Comparison of ENCODE assay signal across 8 cellular contexts in the genomic region with DNA sequence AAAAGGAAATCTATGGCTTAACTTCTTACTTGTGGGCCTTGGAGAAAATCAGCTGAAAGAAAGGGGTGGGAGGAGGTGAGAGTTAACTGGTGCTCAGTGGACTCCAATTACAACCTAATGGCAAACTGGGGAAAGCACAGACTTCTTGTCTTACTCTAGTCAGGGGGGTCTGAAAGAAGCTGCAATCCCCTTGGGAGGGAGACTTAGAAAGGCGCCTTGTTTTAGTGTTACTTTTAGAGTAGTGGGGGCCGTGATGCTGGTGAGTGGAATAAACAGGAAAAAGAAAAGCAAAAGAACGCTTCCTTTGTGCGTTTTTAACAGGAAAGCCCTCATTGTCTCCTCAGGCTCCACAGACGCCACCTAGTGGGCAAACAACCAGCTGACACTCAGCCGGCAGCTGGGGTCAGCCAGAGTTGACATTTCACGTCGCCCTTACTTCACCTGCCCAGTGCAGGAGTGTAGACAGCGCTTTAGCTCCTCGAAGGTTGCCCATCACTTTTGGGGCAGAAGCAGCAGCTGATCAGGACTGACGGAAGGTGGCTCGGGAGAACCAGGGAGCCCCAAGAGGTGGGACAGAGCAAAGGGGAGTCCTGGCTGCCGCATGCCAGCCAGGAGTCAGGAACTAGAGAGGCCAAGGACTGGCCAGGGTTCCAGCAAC. TPM values are rescaled to one million over a fixed set of nuclear protein-coding genes. Genes with fewer than 3 reads are reported as not detected.
A peak's percentile ranks its signal among the peaks of the same experiment; 100 is the strongest.
DNase-seq lines count a peak whose midpoint lies in the region; ATAC-seq lines count a peak whose summit lies in the region.

No MANE protein-coding gene starts in this region.

- DNase-seq in A172 (ENCODE audit: low spot score) (peak; percentile 74), NCI-H2196 (lab: John Stamatoyannopoulos, UW; ENCODE audit: unreplicated experiment) (peak; percentile 82), cerebellum (ENCODE audit: low spot score) (peak; percentile 19), left colon (peak; percentile 46 to 81)
- peak; percentile 83 to 84 for DNase-seq in stimulated activated CD4-positive, alpha-beta T cell treated with anti-CD3 and anti-CD28 coated beads, Interleukin-2, amount 100 ng/mL, for 24 hours

- intact Hi-C loops in left colon (cut with DNase I, micrococcal nuclease) = no loop called here

- ATAC-seq in GM18499 (IDR thresholded peaks at IDR 0.05; ENCODE audit: insufficient read depth, unreplicated experiment) (peak; percentile 59), HG02981 (IDR thresholded peaks at IDR 0.05; ENCODE audit: unreplicated experiment) (peak; percentile 95), left colon (peak; percentile 79)
- ATAC-seq in activated CD4-positive, CD25-positive, alpha-beta regulatory T cell treated with anti-CD3 and anti-CD28 coated beads, Interleukin-2, amount 50 U/mL, for 24 hours = peak; percentile 87 to 92

RNA-seq across cellular contexts. Expression of a gene that starts 55.9 kb away (rescaled TPM):
- 68.0 and 83.0 TPM in 2 replicates for total RNA-seq in A172 (2014; rRNA removed; shearing (Covaris generic))
- total RNA-seq in cerebellum = 25.0 TPM
- 10 to 100 TPM; 74.4 to 83.0 TPM for total RNA-seq in left colon

RNA-seq across cellular contexts. Expression of a gene that starts 56.5 kb away (rescaled TPM):
- total RNA-seq in A172 (2014; rRNA removed; shearing (Covaris generic)) = 9.9 and 15.2 TPM in 2 replicates
- total RNA-seq in cerebellum (154 TPM), left colon (under 1 TPM in 1 of 2 donors, not detected in 1; 0.31 TPM)

Comparison
In these comparisons a context has a peak if more than half of its experiments do, and no peak if none do; other contexts are left out.
1. Peak in every context shown above with its lines: DNase-seq and ATAC-seq.
2. DNase-seq: peak in every context shown above with its lines; median percentile 84 in stimulated activated CD4-positive, alpha-beta T cell treated with anti-CD3 and anti-CD28 coated beads, Interleukin-2, amount 100 ng/mL, for 24 hours; 82 in NCI-H2196; 74 in A172; 64 in left colon; 19 in cerebellum.